ENCODE assay signal across 1 cellular context in the genomic region with DNA sequence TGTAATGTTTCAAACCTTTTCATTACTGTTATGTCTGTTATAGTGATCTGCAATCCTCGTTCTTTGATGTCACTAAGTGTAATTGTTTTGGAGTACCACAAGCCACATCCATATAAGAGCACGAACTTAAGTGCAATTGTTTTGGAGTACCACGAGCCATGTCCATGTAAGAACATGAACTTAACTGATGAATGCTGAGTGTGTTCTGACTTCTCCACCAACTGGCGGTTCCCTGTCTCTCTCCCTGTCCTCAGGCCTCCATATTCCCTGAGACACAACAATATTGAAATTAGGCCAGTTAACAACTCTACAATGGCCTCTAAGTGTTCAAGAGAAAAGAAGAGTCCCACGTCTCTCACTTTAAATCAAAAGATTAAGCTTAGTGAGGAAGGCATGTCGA.
TF ChIP-seq lines count a peak whose summit lies in the region.

No MANE protein-coding gene starts in this region.

TF ChIP-seq in GM23338, 12 proteins besides CTCF, POLR2A, EP300 and RAD21:
- no peak for TF ChIP-seq CREB1 (CRISPR knock-in tag; IDR thresholded peaks at IDR 0.05; ENCODE audit: low read depth)
